21 cellular contexts compared by ENCODE assay signal in genomic region chr1:26327956-26328362, GRCh38. TPM values are rescaled to one million over a fixed set of nuclear protein-coding genes. Genes with fewer than 3 reads are reported as not detected.
DNase-seq lines count a peak whose midpoint lies in the region; ATAC-seq and TF ChIP-seq lines count a peak whose summit lies in the region.
"Had no signal": no experiment of that assay in that cellular context is flagged by ENCODE, and none has a peak within 500 bp of the region (broad histone marks: within the 10 kb centered on the region; RNA-seq: fewer than 3 reads in every experiment).

No MANE protein-coding gene starts in this region.

- no peaks in the 10 kb centered on the region for H3K9me3 Mint-ChIP-seq in neural progenitor cell
- H3K9me3 Mint-ChIP-seq: activated naive CD4-positive, alpha-beta T cell treated with anti-CD3 and anti-CD28 coated beads, Interleukin-2, amount 50 U/mL, for 24 hours; endodermal cell; stimulated activated naive B cell treated with anti-CD40 and anti-IgM and Interleukin-4, amounts not matched to agents 10 μg/mL and 1 μg/mL and 100 μg/mL, for 72 hours had no signal

- peaks cover 3% of the 10 kb centered on the region for H3K36me3 Mint-ChIP-seq in neural progenitor cell
- H3K36me3 Mint-ChIP-seq: activated naive CD4-positive, alpha-beta T cell treated with anti-CD3 and anti-CD28 coated beads, Interleukin-2, amount 50 U/mL, for 24 hours had no signal

- no peak overlapping the region for H3K4me3 ChIP-seq in neural progenitor cell
- H3K4me3 ChIP-seq: upper lobe of left lung had no signal

- peaks cover 3% of the 10 kb centered on the region for H3K4me1 Mint-ChIP-seq in neural progenitor cell
- H3K4me1 Mint-ChIP-seq: endodermal cell had no signal

- DNase-seq in DMS 273 (lab: John Stamatoyannopoulos, UW; ENCODE audit: unreplicated experiment) (peak; percentile 48), DMS 273 treated with DMSO at 0.1 percent for 48 hours (lab: John Stamatoyannopoulos, UW) (no peak), NCI-H2107 treated with DMSO at 0.1 percent for 48 hours (lab: John Stamatoyannopoulos, UW; ENCODE audit: unreplicated experiment) (peak; percentile 84), SHP77 (lab: John Stamatoyannopoulos, UW) (peak; percentile 89 to 94), neural progenitor cell (ENCODE audit: low spot score) (no peak), iPS-NIHi11 (ENCODE audit: low spot score) (no peak)
- DNase-seq: activated CD8-positive, alpha-beta memory T cell treated with anti-CD3 and anti-CD28 coated beads, Interleukin-2, amount 50 U/mL, for 48 hours; cerebellar nuclear complex; endodermal cell; stimulated activated CD4-positive, alpha-beta T cell treated with anti-CD3 and anti-CD28 coated beads, Interleukin-4, amount 100 ng/mL, for 4 hours; stimulated activated naive B cell treated with anti-CD40 and anti-IgM and Interleukin-4, amounts not matched to agents 10 μg/mL and 1 μg/mL and 100 μg/mL, for 72 hours; upper lobe of left lung had no signal

- peaks cover 2% of the 10 kb centered on the region for H3K27me3 Mint-ChIP-seq in neural progenitor cell (ENCODE audit: insufficient read depth, low read depth)
- H3K27me3 Mint-ChIP-seq: activated naive CD4-positive, alpha-beta T cell treated with anti-CD3 and anti-CD28 coated beads, Interleukin-2, amount 50 U/mL, for 24 hours; stimulated activated naive B cell treated with anti-CD40 and anti-IgM and Interleukin-4, amounts not matched to agents 10 μg/mL and 1 μg/mL and 100 μg/mL, for 72 hours had no signal

- no peak overlapping the region for H3K4me2 ChIP-seq in neural progenitor cell

- H3K27ac ChIP-seq in neural progenitor cell, result no peak overlapping the region
- H3K27ac ChIP-seq: 22Rv1, C4-2B, upper lobe of left lung had no signal

- H3K79me2 ChIP-seq in neural progenitor cell (ENCODE audit: low read depth), result no peaks in the 10 kb centered on the region

- no peaks in the 10 kb centered on the region for H3K36me3 ChIP-seq in neural progenitor cell
- H3K36me3 ChIP-seq: upper lobe of left lung had no signal

- H3K9me3 ChIP-seq in neural progenitor cell (ENCODE audit: low read depth), result no peaks in the 10 kb centered on the region
- H3K9me3 ChIP-seq: upper lobe of left lung had no signal

- no peak for TF ChIP-seq CTCF in neural progenitor cell (IDR thresholded peaks at IDR 0.05)

- H3K4me1 ChIP-seq in neural progenitor cell, result no peaks in the 10 kb centered on the region
- H3K4me1 ChIP-seq: upper lobe of left lung had no signal

- H3K27me3 ChIP-seq in neural progenitor cell, result no peaks in the 10 kb centered on the region
- H3K27me3 ChIP-seq: upper lobe of left lung had no signal

- no peak overlapping the region for H2AFZ ChIP-seq in neural progenitor cell (replicated peaks)

- H3K27ac Mint-ChIP-seq in neural progenitor cell, result peak overlapping the region; percentile 63
- H3K27ac Mint-ChIP-seq: activated naive CD4-positive, alpha-beta T cell treated with anti-CD3 and anti-CD28 coated beads, Interleukin-2, amount 50 U/mL, for 24 hours; stimulated activated naive B cell treated with anti-CD40 and anti-IgM and Interleukin-4, amounts not matched to agents 10 μg/mL and 1 μg/mL and 100 μg/mL, for 72 hours had no signal

- no peak overlapping the region for H3K4me3 Mint-ChIP-seq in neural progenitor cell
- H3K4me3 Mint-ChIP-seq: activated naive CD4-positive, alpha-beta T cell treated with anti-CD3 and anti-CD28 coated beads, Interleukin-2, amount 50 U/mL, for 24 hours; endodermal cell; stimulated activated naive B cell treated with anti-CD40 and anti-IgM and Interleukin-4, amounts not matched to agents 10 μg/mL and 1 μg/mL and 100 μg/mL, for 72 hours had no signal

- no peak for ATAC-seq in HG03565 (IDR thresholded peaks at IDR 0.05; ENCODE audit: unreplicated experiment)
- no peak for ATAC-seq in GM19467 (IDR thresholded peaks at IDR 0.05; ENCODE audit: unreplicated experiment)
- ATAC-seq: sciatic nerve; stimulated activated naive B cell treated with anti-CD40 and anti-IgM and Interleukin-4, amounts not matched to agents 10 μg/mL and 1 μg/mL and 100 μg/mL, for 72 hours had no signal

- H4K20me1 ChIP-seq in neural progenitor cell (ENCODE audit: low read depth), result no peaks in the 10 kb centered on the region

- H3K9ac ChIP-seq in neural progenitor cell, result no peak overlapping the region

- H3F3A ChIP-seq in neural progenitor cell (ENCODE audit: low read depth), result no peaks in the 10 kb centered on the region

RNA-seq across cellular contexts. Expression of gene CD52, which starts 10.2 kb away (rescaled TPM):
- total RNA-seq in neural progenitor cell (ENCODE audit: low replicate concordance), result 2.5 and 7.3 TPM in 2 replicates
- total RNA-seq: frontal cortex, lung microvascular endothelial cell had no signal

RNA-seq across cellular contexts. Expression of gene UBXN11, which starts 21.5 kb away (rescaled TPM):
- total RNA-seq in neural progenitor cell (ENCODE audit: low replicate concordance), result 5.9 and 10.2 TPM in 2 replicates

RNA-seq across cellular contexts. Expression of gene CRYBG2, which starts 26.0 kb away (rescaled TPM):
- 3.0 and 6.5 TPM in 2 replicates for total RNA-seq in neural progenitor cell (ENCODE audit: low replicate concordance)
- total RNA-seq: lung microvascular endothelial cell, sciatic nerve had no signal

RNA-seq across cellular contexts. Expression of gene ZNF683, which starts 44.6 kb away (rescaled TPM):
- not detected in 2 replicates for total RNA-seq in neural progenitor cell (ENCODE audit: low replicate concordance)
- total RNA-seq: endodermal cell; frontal cortex; lung microvascular endothelial cell; T-helper 1 cell treated with Interleukin-12 subunit alpha and Interleukin-12 subunit beta and Interleukin-4 antibody, amounts not matched to agents 30 ng/mL and 1 ng/mL, for 36 hours had no signal

RNA-seq across cellular contexts. Expression of gene SH3BGRL3, which starts 48.1 kb away (rescaled TPM):
- 15.6 and 41.9 TPM in 2 replicates for total RNA-seq in neural progenitor cell (ENCODE audit: low replicate concordance)

Comparison
In these comparisons a context has a peak if more than half of its experiments do, and no peak if none do; other contexts are left out.
1. DNase-seq: peak in DMS 273 (single experiment), NCI-H2107 treated with DMSO at 0.1 percent for 48 hours (single experiment) and SHP77 (2 of 2); none in DMS 273 treated with DMSO at 0.1 percent for 48 hours (single experiment), neural progenitor cell (single experiment) and iPS-NIHi11 (single experiment).